1 cellular context compared by ENCODE assay signal in genomic region chr6:2931970-2932748, GRCh38.
TF ChIP-seq lines count a peak whose summit lies in the region.

No MANE protein-coding gene starts in this region.

TF ChIP-seq in GM12878, 131 proteins besides CTCF, POLR2A, EP300 and RAD21 (continued from another document and continues in another):
- TF ChIP-seq SMAD5 (IDR thresholded peaks at IDR 0.05; ENCODE audit: low read depth): no peak
- no peak for TF ChIP-seq ZNF687 (IDR thresholded peaks at IDR 0.05)
- TF ChIP-seq ZBTB11 (CRISPR knock-in tag; IDR thresholded peaks at IDR 0.05): no peak
- TF ChIP-seq WRNIP1 (IDR thresholded peaks at IDR 0.05; ENCODE audit: borderline replicate concordance, low read depth, low read length): no peak
- no peak for TF ChIP-seq JUNB (IDR thresholded peaks at IDR 0.05)
- TF ChIP-seq BACH1 (IDR thresholded peaks at IDR 0.05; ENCODE audit: borderline replicate concordance): no peak
- no peak for TF ChIP-seq ZSCAN29 (IDR thresholded peaks at IDR 0.05)
- no peak for TF ChIP-seq EGR1 (IDR thresholded peaks at IDR 0.05; ENCODE audit: borderline replicate concordance in 1 of 2, low read depth in 2 of 2, low read length in 2 of 2)
- no peak for TF ChIP-seq RELA (IDR thresholded peaks at IDR 0.05; ENCODE audit: borderline replicate concordance, partially characterized antibody)
- no peak for TF ChIP-seq RCOR1 (conservative IDR thresholded peaks at IDR 0.05; ENCODE audit: low read depth, low read length)
- TF ChIP-seq NFIC (IDR thresholded peaks at IDR 0.05; ENCODE audit: low read depth, low read length): no peak
- TF ChIP-seq SREBF2 (IDR thresholded peaks at IDR 0.05; ENCODE audit: low read length): no peak
- TF ChIP-seq CBX5 (IDR thresholded peaks at IDR 0.05; ENCODE audit: low read depth): no peak
- no peak for TF ChIP-seq CBX3 (IDR thresholded peaks at IDR 0.05; ENCODE audit: borderline replicate concordance, low read depth)
- TF ChIP-seq POLR2AphosphoS5 (IDR thresholded peaks at IDR 0.05; ENCODE audit: low read length): no peak
- TF ChIP-seq USF2 (IDR thresholded peaks at IDR 0.05; ENCODE audit: borderline replicate concordance, low read depth, low read length): no peak
- no peak for TF ChIP-seq IKZF2 (IDR thresholded peaks at IDR 0.05)
- TF ChIP-seq MEF2A (IDR thresholded peaks at IDR 0.05; ENCODE audit: insufficient read depth, low read depth, low read length): no peak
- no peak for TF ChIP-seq ASH2L (IDR thresholded peaks at IDR 0.05; ENCODE audit: borderline replicate concordance, low read depth)
- TF ChIP-seq CUX1 (IDR thresholded peaks at IDR 0.05; ENCODE audit: insufficient replicate concordance, low read depth, low read length): no peak
- TF ChIP-seq CREB1 (IDR thresholded peaks at IDR 0.05; ENCODE audit: low read depth): no peak
- TF ChIP-seq RB1 (IDR thresholded peaks at IDR 0.05; ENCODE audit: borderline replicate concordance): no peak
- TF ChIP-seq POLR2AphosphoS2 (IDR thresholded peaks at IDR 0.05; ENCODE audit: low read depth, low read length): no peak
- no peak for TF ChIP-seq ZBTB40 (IDR thresholded peaks at IDR 0.05; ENCODE audit: borderline replicate concordance)
- TF ChIP-seq IKZF1 (conservative IDR thresholded peaks at IDR 0.05): peak; percentile 41; the same call in 1 of the 2 replicates
- TF ChIP-seq RAD51 (IDR thresholded peaks at IDR 0.05): no peak
- TF ChIP-seq ZBTB4 (CRISPR knock-in tag; IDR thresholded peaks at IDR 0.05): no peak
- TF ChIP-seq PML (IDR thresholded peaks at IDR 0.05; ENCODE audit: low read length): no peak
- peak; percentile 68 for TF ChIP-seq YY1 (IDR thresholded peaks at IDR 0.05; ENCODE audit: low read depth, low read length)
- TF ChIP-seq E2F4 (IDR thresholded peaks at IDR 0.05; ENCODE audit: low read depth, low read length): no peak
- TF ChIP-seq ZNF217 (IDR thresholded peaks at IDR 0.05): no peak
- no peak for TF ChIP-seq JUND (IDR thresholded peaks at IDR 0.05; ENCODE audit: low read depth, low read length)
- TF ChIP-seq SIN3A (IDR thresholded peaks at IDR 0.05; ENCODE audit: low read depth, low read length): no peak
- TF ChIP-seq POU2F2 (IDR thresholded peaks at IDR 0.05; ENCODE audit: borderline replicate concordance, low read depth, low read length): 0 out of 3 replicates have a peak, but pooled peaks have one; percentile 48
- TF ChIP-seq IRF3 (IDR thresholded peaks at IDR 0.05): no peak
- no peak for TF ChIP-seq TAF1 (IDR thresholded peaks at IDR 0.05; ENCODE audit: borderline replicate concordance, low read depth, low read length)
- TF ChIP-seq NR2C2 (IDR thresholded peaks at IDR 0.05; ENCODE audit: borderline replicate concordance, control insufficient read depth, insufficient read length, low read depth): no peak
